ENCODE assay signal across 10 cellular contexts in genomic region chr3:151232403-151232802, GRCh38. TPM values are rescaled to one million over a fixed set of nuclear protein-coding genes. Genes with fewer than 3 reads are reported as not detected.
DNase-seq lines count a peak whose midpoint lies in the region; ATAC-seq and TF ChIP-seq lines count a peak whose summit lies in the region.
"Not testable (repeated sequence)": the region's sequence is repeated elsewhere in the genome, so short reads cannot be mapped to it uniquely, and the experiment has no call there.
"Had no signal": no experiment of that assay in that cellular context is flagged by ENCODE, and none has a peak within 500 bp of the region (broad histone marks: within the 10 kb centered on the region; RNA-seq: fewer than 3 reads in every experiment).

No MANE protein-coding gene starts in this region.

- intact Hi-C loops in activated B cell treated with CpG ODN at 0.5 μM for 24 hours (cut with micrococcal nuclease); activated naive CD4-positive, alpha-beta T cell treated with anti-CD3 and anti-CD28 coated beads for 36 hours (cut with micrococcal nuclease): not testable (repeated sequence)

- ATAC-seq in activated B cell treated with CpG ODN at 0.5 μM for 24 hours (ENCODE audit: low read depth); naive B cell (ENCODE audit: low read depth in 2 of 2); stimulated activated naive B cell treated with anti-CD40 and anti-IgM and Interleukin-4, amounts not matched to agents 10 μg/mL and 1 μg/mL and 100 μg/mL, for 72 hours (replicated peaks): not testable (repeated sequence)

- not testable (repeated sequence) for DNase-seq in activated B cell treated with CpG ODN at 0.5 μM for 24 hours; activated naive CD4-positive, alpha-beta T cell treated with anti-CD3 and anti-CD28 coated beads for 36 hours; naive B cell; stimulated activated naive B cell treated with anti-CD40 and anti-IgM and Interleukin-4, amounts not matched to agents 10 μg/mL and 1 μg/mL and 100 μg/mL, for 72 hours

- H3K4me3 ChIP-seq in HEK293 (ENCODE audit: low read depth, low read length), result not testable (repeated sequence)

- not testable (repeated sequence) for H3K36me3 ChIP-seq in HEK293 (ENCODE audit: control insufficient read depth in 2 of 2, insufficient read depth in 1 of 2, low read length in 2 of 2)

- H3K4me1 Mint-ChIP-seq in activated B cell treated with CpG ODN at 0.5 μM for 24 hours (peaks cover 42% of the 10 kb centered on the region), naive B cell (peaks cover 44 to 66% (median 60%) of the 10 kb centered on the region in 3 donors)
- peaks cover 34% of the 10 kb centered on the region for H3K4me1 Mint-ChIP-seq in activated naive CD4-positive, alpha-beta T cell treated with anti-CD3 and anti-CD28 coated beads for 36 hours (ENCODE audit: low read depth)
- H3K4me1 Mint-ChIP-seq in stimulated activated naive B cell treated with anti-CD40 and anti-IgM and Interleukin-4, amounts not matched to agents 10 μg/mL and 1 μg/mL and 100 μg/mL, for 72 hours, result peaks cover 34 to 41% of the 10 kb centered on the region in 2 donors

- TF ChIP-seq CTCF in HEK293 (tag by site-specific recombination; IDR thresholded peaks at IDR 0.05); activated B cell treated with CpG ODN at 0.5 μM for 24 hours (IDR thresholded peaks at IDR 0.05): not testable (repeated sequence)

- H3K27ac Mint-ChIP-seq in activated B cell treated with CpG ODN at 0.5 μM for 24 hours (peak overlapping the region; percentile 69), naive B cell (peak overlapping the region; percentile 55 to 99 (median 98))
- peak overlapping the region; percentile 26 for H3K27ac Mint-ChIP-seq in activated naive CD4-positive, alpha-beta T cell treated with anti-CD3 and anti-CD28 coated beads for 36 hours
- peak overlapping the region; percentile 11 for H3K27ac Mint-ChIP-seq in stimulated activated naive B cell treated with anti-CD40 and anti-IgM and Interleukin-4, amounts not matched to agents 10 μg/mL and 1 μg/mL and 100 μg/mL, for 72 hours

- H3K27me3 Mint-ChIP-seq in activated B cell treated with CpG ODN at 0.5 μM for 24 hours; activated naive CD4-positive, alpha-beta T cell treated with anti-CD3 and anti-CD28 coated beads for 36 hours (ENCODE audit: low read depth); naive B cell; stimulated activated naive B cell treated with anti-CD40 and anti-IgM and Interleukin-4, amounts not matched to agents 10 μg/mL and 1 μg/mL and 100 μg/mL, for 72 hours: not testable (repeated sequence)

- H3K9me3 Mint-ChIP-seq in activated B cell treated with CpG ODN at 0.5 μM for 24 hours; activated naive CD4-positive, alpha-beta T cell treated with anti-CD3 and anti-CD28 coated beads for 36 hours; naive B cell; stimulated activated naive B cell treated with anti-CD40 and anti-IgM and Interleukin-4, amounts not matched to agents 10 μg/mL and 1 μg/mL and 100 μg/mL, for 72 hours: not testable (repeated sequence)

- H3K4me1 ChIP-seq in HEK293 (ENCODE audit: control insufficient read depth, insufficient read depth, low read length), result not testable (repeated sequence)

- H3K36me3 Mint-ChIP-seq in activated B cell treated with CpG ODN at 0.5 μM for 24 hours (ENCODE audit: low read depth); activated naive CD4-positive, alpha-beta T cell treated with anti-CD3 and anti-CD28 coated beads for 36 hours (ENCODE audit: low read depth); naive B cell; stimulated activated naive B cell treated with anti-CD40 and anti-IgM and Interleukin-4, amounts not matched to agents 10 μg/mL and 1 μg/mL and 100 μg/mL, for 72 hours: not testable (repeated sequence)

- CTCF ChIA-PET in HEK293 (lab: Yijun Ruan, JAX), result not testable (repeated sequence)
- CTCF ChIA-PET in activated B cell treated with CpG ODN at 0.5 μM for 24 hours (lab: Charles Lee), result interaction anchor here (5.7 to 9.8 kb wide), 2 partner anchors 46 to 64 kb away, joined by 63 to 237 read pairs; partner anchors contain the start of gene P2RY14
- CTCF ChIA-PET in activated naive CD4-positive, alpha-beta T cell treated with anti-CD3 and anti-CD28 coated beads for 36 hours (lab: Charles Lee), result interaction anchor here (1.6 kb wide), 2 partner anchors 50 to 64 kb away, joined by 4 to 9 read pairs; no protein-coding TSS in a partner anchor

- H3K27ac ChIP-seq in HEK293 (ENCODE audit: extremely low read depth, low read depth, low read length), result not testable (repeated sequence)

- not testable (repeated sequence) for H3K4me3 Mint-ChIP-seq in activated B cell treated with CpG ODN at 0.5 μM for 24 hours; activated naive CD4-positive, alpha-beta T cell treated with anti-CD3 and anti-CD28 coated beads for 36 hours; stimulated activated naive B cell treated with anti-CD40 and anti-IgM and Interleukin-4, amounts not matched to agents 10 μg/mL and 1 μg/mL and 100 μg/mL, for 72 hours
- H3K4me3 Mint-ChIP-seq in naive B cell, result peak overlapping the region in 1 of 8 donors; percentile 3

- POLR2A ChIA-PET in HEK293 (lab: Yijun Ruan, JAX), result interaction anchor here (0.7 kb wide), 1 partner anchor 38 kb away, joined by 4 read pairs; no protein-coding TSS in a partner anchor
- POLR2A ChIA-PET in activated B cell treated with CpG ODN at 0.5 μM for 24 hours (lab: Charles Lee), result not testable (repeated sequence)

- not testable (repeated sequence) for H3K9me3 ChIP-seq in HEK293 (ENCODE audit: control insufficient read depth, insufficient read depth, low read depth, low read length)

TF ChIP-seq in HEK293, 187 proteins besides CTCF, POLR2A, EP300 and RAD21:
- TF ChIP-seq ZNF146 (tag by site-specific recombination; IDR thresholded peaks at IDR 0.05), result peak; percentile 56; the same call in 1 of the 2 replicates

RNA-seq across cellular contexts. Expression of gene GPR171, which starts 29.4 kb away (rescaled TPM):
- 0.35 and 0.46 TPM in 2 replicates for total RNA-seq in activated B cell treated with CpG ODN at 0.5 μM for 24 hours
- 10 to 100 TPM; 42.8 to 46.9 TPM for total RNA-seq in activated naive CD4-positive, alpha-beta T cell treated with anti-CD3 and anti-CD28 coated beads for 36 hours
- 1 to 10 TPM in 4 of 6 donors, under 1 TPM in 2; 0.62 to 4.7 (median 1.7) TPM for polyA plus RNA-seq in naive B cell (ENCODE audit: low read depth in 6 of 6)
- total RNA-seq: A673, Caco-2, Calu3 had no signal
- polyA plus RNA-seq: AG04450, BJ had no signal

RNA-seq across cellular contexts. Expression of gene P2RY14, which starts 45.9 kb away (rescaled TPM):
- total RNA-seq in activated B cell treated with CpG ODN at 0.5 μM for 24 hours, result 0.88 and 1.5 TPM in 2 replicates
- under 1 TPM; 0.12 to 0.69 TPM for total RNA-seq in activated naive CD4-positive, alpha-beta T cell treated with anti-CD3 and anti-CD28 coated beads for 36 hours
- polyA plus RNA-seq in naive B cell (ENCODE audit: low read depth in 6 of 6), result 10 to 100 TPM; 35.9 to 74.9 (median 53.4) TPM
- total RNA-seq: A673, Caco-2, Calu3 had no signal
- polyA plus RNA-seq: AG04450, BJ had no signal

Comparison
In these comparisons a context has a peak if more than half of its experiments do, and no peak if none do; other contexts are left out.
1. H3K27ac Mint-ChIP-seq: peak in every context shown above with its lines; median percentile 98 in naive B cell; 69 in activated B cell treated with CpG ODN at 0.5 μM for 24 hours; 26 in activated naive CD4-positive, alpha-beta T cell treated with anti-CD3 and anti-CD28 coated beads for 36 hours; 11 in stimulated activated naive B cell treated with anti-CD40 and anti-IgM and Interleukin-4, amounts not matched to agents 10 μg/mL and 1 μg/mL and 100 μg/mL, for 72 hours.
2. RNA of gene GPR171, which starts 29.4 kb away (total RNA-seq): 42.8 to 46.9 TPM in activated naive CD4-positive, alpha-beta T cell treated with anti-CD3 and anti-CD28 coated beads for 36 hours; 0.35 to 0.46 TPM in activated B cell treated with CpG ODN at 0.5 μM for 24 hours; every median in the first group is over 10 times any median in the second.